ENCODE assay signal across 24 cellular contexts in the genomic region with DNA sequence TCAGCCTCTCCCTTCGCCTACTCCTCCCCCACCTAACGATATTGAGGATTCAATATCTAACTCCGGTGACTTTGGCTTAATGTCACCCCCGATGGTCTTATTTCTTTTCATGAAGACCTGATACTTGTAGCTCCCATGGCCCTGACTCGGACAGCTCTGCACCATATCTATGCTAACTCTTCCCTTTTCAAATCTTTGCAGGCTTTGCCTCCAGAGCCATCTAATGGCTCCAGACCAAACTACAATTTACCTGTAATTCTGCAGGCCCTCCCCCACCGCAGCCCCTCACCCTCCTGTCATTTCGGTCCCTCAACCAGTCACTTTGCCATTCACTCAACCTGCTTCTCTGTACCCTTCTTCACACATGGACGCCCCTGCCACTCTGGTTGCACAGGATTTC. TPM values are rescaled to one million over a fixed set of nuclear protein-coding genes. Genes with fewer than 3 reads are reported as not detected.
A peak's percentile ranks its signal among the peaks of the same experiment; 100 is the strongest.
DNase-seq lines count a peak whose midpoint lies in the region; ATAC-seq and TF ChIP-seq lines count a peak whose summit lies in the region.
"Had no signal": no experiment of that assay in that cellular context is flagged by ENCODE, and none has a peak within 500 bp of the region (broad histone marks: within the 10 kb centered on the region; RNA-seq: fewer than 3 reads in every experiment).

No MANE protein-coding gene starts in this region.

- H3K9me2 ChIP-seq in OCI-LY7 (ENCODE audit: insufficient read depth, low read length): no peaks in the 10 kb centered on the region

- H3K4me1 ChIP-seq in OCI-LY7 (ENCODE audit: insufficient read depth, low read length, poor library complexity, severe bottlenecking) (no peaks in the 10 kb centered on the region), foreskin keratinocyte (no peaks in the 10 kb centered on the region)
- H3K4me1 ChIP-seq in CD4-positive, alpha-beta memory T cell (ENCODE audit: insufficient read depth, low read length): no peaks in the 10 kb centered on the region
- H3K4me1 ChIP-seq: gastrocnemius medialis, left ventricle myocardium inferior, transverse colon had no signal

- CTCF ChIA-PET in OCI-LY7 (lab: Charles Lee; ENCODE audit: unreplicated experiment): no interaction called here
- CTCF ChIA-PET in CD4-positive, alpha-beta memory T cell (lab: Charles Lee; ENCODE audit: partially characterized antibody): no interaction called here

- TF ChIP-seq CTCF in GM13977 (IDR thresholded peaks at IDR 0.05; ENCODE audit: extremely low read depth, insufficient read depth, missing control alignments) (peak; percentile 19), OCI-LY7 (conservative IDR thresholded peaks at IDR 0.05; ENCODE audit: low read length) (0 out of 2 replicates have a peak, but pooled peaks have one; percentile 17), foreskin keratinocyte (conservative IDR thresholded peaks at IDR 0.05) (peak; percentile 12)

- intact Hi-C loops in OCI-LY7 (cut with micrococcal nuclease; ENCODE audit: unreplicated experiment): no loop called here
- intact Hi-C loops in CD4-positive, alpha-beta memory T cell (cut with micrococcal nuclease): no loop called here
- intact Hi-C loops in posterior cingulate gyrus (cut with DNase I): no loop called here

- POLR2A ChIA-PET in OCI-LY7 (lab: Charles Lee): interaction anchor here (0.6 kb wide), 2 partner anchors 33 to 632 kb away, joined by 3 read pairs; no protein-coding TSS in a partner anchor
- POLR2A ChIA-PET in CD4-positive, alpha-beta memory T cell (lab: Charles Lee; ENCODE audit: partially characterized antibody): no interaction called here

- DNase-seq in AG08395 (ENCODE audit: low spot score): peak; percentile 0
- no peak for DNase-seq in GM13977 (ENCODE audit: low spot score)
- DNase-seq in OCI-LY7 (ENCODE audit: low spot score): no peak
- no peak for DNase-seq in foreskin keratinocyte
- DNase-seq in CD4-positive, alpha-beta memory T cell: no peak
- no peak for DNase-seq in posterior cingulate gyrus
- DNase-seq in NCI-H345 treated with DMSO at 0.1 percent for 48 hours (lab: John Stamatoyannopoulos, UW; ENCODE audit: unreplicated experiment): no peak
- no peak for DNase-seq in activated CD8-positive, alpha-beta memory T cell treated with anti-CD3 and anti-CD28 coated beads for 24 hours
- DNase-seq: activated CD4-positive, alpha-beta T cell treated with anti-CD3 and anti-CD28 coated beads, Interleukin-2, amount 50 U/mL, for 4 hours; activated naive CD4-positive, alpha-beta T cell treated with anti-CD3 and anti-CD28 coated beads, Interleukin-2, amount 50 U/mL, for 16 hours; activated T-cell treated with anti-CD3 and anti-CD28 coated beads, Interleukin-2, amount 50 U/mL, for 1 hour; COR-L47; gastrocnemius medialis; left ventricle myocardium inferior; NCI-H1694; NCI-H446; NK-92 treated with Interleukin-12 subunit alpha and Interleukin-12 subunit beta, amount 100 ng/mL, for 24 hours; stimulated activated CD4-positive, alpha-beta T cell treated with anti-CD3 and anti-CD28 coated beads, Interleukin-15, amount 100 ng/mL, for 24 hours; stimulated activated naive B cell treated with anti-CD40 and anti-IgM and Interleukin-4, amounts not matched to agents 10 μg/mL and 1 μg/mL and 100 μg/mL, for 72 hours; transverse colon had no signal

- no peaks in the 10 kb centered on the region for H3K9me3 ChIP-seq in OCI-LY7 (ENCODE audit: low read length)
- no peaks in the 10 kb centered on the region for H3K9me3 ChIP-seq in CD4-positive, alpha-beta memory T cell (ENCODE audit: control insufficient read depth in 1 of 2, low read length in 2 of 2)
- H3K9me3 ChIP-seq: gastrocnemius medialis, transverse colon had no signal

- no peak overlapping the region for H3K27ac Mint-ChIP-seq in CD4-positive, alpha-beta memory T cell
- H3K27ac Mint-ChIP-seq: stimulated activated naive B cell treated with anti-CD40 and anti-IgM and Interleukin-4, amounts not matched to agents 10 μg/mL and 1 μg/mL and 100 μg/mL, for 72 hours had no signal

- H3K27me3 ChIP-seq in foreskin keratinocyte: no peaks in the 10 kb centered on the region
- H3K27me3 ChIP-seq in CD4-positive, alpha-beta memory T cell (ENCODE audit: insufficient read depth, low read length): no peaks in the 10 kb centered on the region
- H3K27me3 ChIP-seq: gastrocnemius medialis, transverse colon had no signal

- H4K20me1 ChIP-seq in OCI-LY7 (ENCODE audit: insufficient read depth, low read length): no peaks in the 10 kb centered on the region

- H3K27me3 Mint-ChIP-seq in CD4-positive, alpha-beta memory T cell: peaks cover 0 to 8% of the 10 kb centered on the region in 2 donors

- no TSS peak for BruUV-seq in OCI-LY7 (replicated peaks; lab: Mats Ljungman, UMichigan)

- no peak overlapping the region for H2AFZ ChIP-seq in OCI-LY7 (ENCODE audit: low read length)

- H3K4me3 ChIP-seq in OCI-LY7 (ENCODE audit: low read depth, low read length, poor library complexity, severe bottlenecking): no peak overlapping the region
- no peak overlapping the region for H3K4me3 ChIP-seq in CD4-positive, alpha-beta memory T cell (ENCODE audit: low read length in 2 of 2)
- H3K4me3 ChIP-seq: coronary artery, gastrocnemius medialis, left ventricle myocardium inferior, transverse colon had no signal

- no peaks in the 10 kb centered on the region for H3K36me3 ChIP-seq in OCI-LY7 (ENCODE audit: insufficient read depth, low read length)
- H3K36me3 ChIP-seq in CD4-positive, alpha-beta memory T cell (ENCODE audit: insufficient read depth, low read length): no peaks in the 10 kb centered on the region
- H3K36me3 ChIP-seq: gastrocnemius medialis, left ventricle myocardium inferior, transverse colon had no signal

- peaks cover 9 to 13% of the 10 kb centered on the region in 2 donors for H3K36me3 Mint-ChIP-seq in CD4-positive, alpha-beta memory T cell

- no peak overlapping the region for H3K4me2 ChIP-seq in OCI-LY7 (ENCODE audit: low read length)

- no peaks in the 10 kb centered on the region for H3K79me2 ChIP-seq in OCI-LY7 (ENCODE audit: insufficient read depth, low read depth, low read length)

- H3K9me3 Mint-ChIP-seq in CD4-positive, alpha-beta memory T cell: peaks cover 5 to 34% (median 22%) of the 10 kb centered on the region in 8 donors

- no peaks in the 10 kb centered on the region for H3K4me1 Mint-ChIP-seq in CD4-positive, alpha-beta memory T cell

- no peak overlapping the region for H3K4me3 Mint-ChIP-seq in CD4-positive, alpha-beta memory T cell
- H3K4me3 Mint-ChIP-seq: stimulated activated naive B cell treated with anti-CD40 and anti-IgM and Interleukin-4, amounts not matched to agents 10 μg/mL and 1 μg/mL and 100 μg/mL, for 72 hours had no signal

- no peak for ATAC-seq in foreskin keratinocyte
- ATAC-seq: gastrocnemius medialis; stimulated activated naive B cell treated with anti-CD40 and anti-IgM and Interleukin-4, amounts not matched to agents 10 μg/mL and 1 μg/mL and 100 μg/mL, for 72 hours had no signal

- H3K27ac ChIP-seq in OCI-LY7 (ENCODE audit: low read depth, low read length, poor library complexity, severe bottlenecking): no peak overlapping the region
- no peak overlapping the region for H3K27ac ChIP-seq in foreskin keratinocyte
- no peak overlapping the region for H3K27ac ChIP-seq in CD4-positive, alpha-beta memory T cell (ENCODE audit: low read depth, low read length)
- H3K27ac ChIP-seq: coronary artery, epithelial cell of prostate, gastrocnemius medialis, left ventricle myocardium inferior, transverse colon had no signal

- in situ Hi-C loops in GM13977 (cut with MboI; ENCODE audit: low pct_unique_long_range_greater_than_20kb, low sequenced_read_pairs, unreplicated experiment): no loop called here

RNA-seq across cellular contexts. Expression of gene GSTM5, which starts 7.9 kb away (rescaled TPM):
- not detected in 2 replicates for total RNA-seq in OCI-LY7 (2014; rRNA removed; shearing (Covaris generic))
- total RNA-seq in OCI-LY7 (2022) (not detected in 2 replicates), foreskin keratinocyte (not detected in 2 replicates)
- polyA plus RNA-seq in foreskin keratinocyte: not detected in 2 replicates
- total RNA-seq in CD4-positive, alpha-beta memory T cell: not detected
- not detected for polyA plus RNA-seq in CD4-positive, alpha-beta memory T cell
- total RNA-seq: astrocyte, HT-29 had no signal

RNA-seq across cellular contexts. Expression of gene GSTM1, which starts 16.6 kb away (rescaled TPM):
- total RNA-seq in OCI-LY7 (2014; rRNA removed; shearing (Covaris generic)): not detected in 2 replicates
- not detected in 2 replicates for total RNA-seq in OCI-LY7 (2022)
- 17.9 and 19.5 TPM in 2 replicates for total RNA-seq in foreskin keratinocyte
- 41.0 and 45.9 TPM in 2 replicates for polyA plus RNA-seq in foreskin keratinocyte
- total RNA-seq in CD4-positive, alpha-beta memory T cell: not detected
- polyA plus RNA-seq in CD4-positive, alpha-beta memory T cell: under 1 TPM in 1 of 2 donors, not detected in 1; 0.49 TPM
- total RNA-seq: astrocyte, HT-29, left ventricle myocardium inferior had no signal

RNA-seq across cellular contexts. Expression of gene GSTM2, which starts 36.3 kb away (rescaled TPM):
- 0.38 and 1.4 TPM in 2 replicates for total RNA-seq in OCI-LY7 (2014; rRNA removed; shearing (Covaris generic))
- total RNA-seq in OCI-LY7 (2022) (0.76 and 0.89 TPM in 2 replicates), foreskin keratinocyte (6.7 and 8.5 TPM in 2 replicates)
- polyA plus RNA-seq in foreskin keratinocyte: 18.1 and 20.9 TPM in 2 replicates
- 10 to 100 TPM; 30.9 to 31.4 TPM for total RNA-seq in CD4-positive, alpha-beta memory T cell
- polyA plus RNA-seq in CD4-positive, alpha-beta memory T cell: 10 to 100 TPM; 11.8 to 14.0 TPM
- total RNA-seq: HT-29 had no signal

RNA-seq across cellular contexts. Expression of gene GSTM3, which starts 36.7 kb away (rescaled TPM):
- not detected in 2 replicates for total RNA-seq in OCI-LY7 (2014; rRNA removed; shearing (Covaris generic))
- not detected in 2 replicates for total RNA-seq in OCI-LY7 (2022)
- total RNA-seq in foreskin keratinocyte: 45.6 and 56.4 TPM in 2 replicates
- 59.3 and 72.2 TPM in 2 replicates for polyA plus RNA-seq in foreskin keratinocyte
- 1 to 10 TPM; 1.2 TPM for total RNA-seq in CD4-positive, alpha-beta memory T cell
- polyA plus RNA-seq in CD4-positive, alpha-beta memory T cell: 10 to 100 TPM; 25.7 to 44.3 TPM
- total RNA-seq: HT-29 had no signal

RNA-seq across cellular contexts. Expression of gene GSTM4, which starts 48.3 kb away (rescaled TPM):
- 3.4 and 6.0 TPM in 2 replicates for total RNA-seq in OCI-LY7 (2014; rRNA removed; shearing (Covaris generic))
- total RNA-seq in OCI-LY7 (2022): 6.8 and 8.0 TPM in 2 replicates
- 5.8 and 11.7 TPM in 2 replicates for total RNA-seq in foreskin keratinocyte
- 10.9 and 18.2 TPM in 2 replicates for polyA plus RNA-seq in foreskin keratinocyte
- 10 to 100 TPM; 12.6 to 14.2 TPM for total RNA-seq in CD4-positive, alpha-beta memory T cell
- 10 to 100 TPM in 1 of 2 donors, 1 to 10 TPM in 1; 1.7 to 10.4 TPM for polyA plus RNA-seq in CD4-positive, alpha-beta memory T cell

Comparison
In these comparisons a context has a peak if more than half of its experiments do, and no peak if none do; other contexts are left out.
1. RNA of gene GSTM1, which starts 16.6 kb away (total RNA-seq): 17.9 to 19.5 TPM in foreskin keratinocyte; not detected in CD4-positive, alpha-beta memory T cell and not detected in OCI-LY7; every median in the first group is over 10 times any median in the second.
2. Peak in every context shown above with its lines, with median percentiles within 50 percentile points of each other: CTCF ChIP-seq.